34 cellular contexts compared by ENCODE assay signal in genomic region chr4:126466848-126467247, GRCh38.
"Had no signal": no experiment of that assay in that cellular context is flagged by ENCODE, and none has a peak within 500 bp of the region (broad histone marks: within the 10 kb centered on the region; RNA-seq: fewer than 3 reads in every experiment).

No MANE protein-coding gene starts in this region.

- H3K4me3 ChIP-seq: adrenal gland, body of pancreas, cardiac muscle cell had no signal

- H3K4me1 Mint-ChIP-seq: activated B cell treated with CpG ODN at 0.5 μM for 24 hours; activated CD4-positive, alpha-beta T cell treated with anti-CD3 and anti-CD28 coated beads, Interleukin-2, amount 10 ng/mL, durations not matched to agents 24 days and 14 days; activated naive CD8-positive, alpha-beta T cell treated with anti-CD3 and anti-CD28 coated beads for 36 hours; activated T-helper 17 cell treated with anti-CD3 and anti-CD28 coated beads, Interleukin-2, amount 50 U/mL, for 72 hours; central memory CD8-positive, alpha-beta T cell had no signal

- H3K36me3 ChIP-seq: adrenal gland, cardiac muscle cell had no signal

- H3K27ac Mint-ChIP-seq: activated B cell treated with CpG ODN at 0.5 μM for 24 hours; activated CD4-positive, alpha-beta memory T cell treated with anti-CD3 and anti-CD28 coated beads for 36 hours; activated CD4-positive, alpha-beta T cell treated with anti-CD3 and anti-CD28 coated beads, Interleukin-2, amount 10 ng/mL, durations not matched to agents 24 days and 14 days; activated CD8-positive, alpha-beta T cell treated with anti-CD3 and anti-CD28 coated beads for 36 hours; activated naive CD4-positive, alpha-beta T cell treated with anti-CD3 and anti-CD28 coated beads for 36 hours; activated naive CD4-positive, alpha-beta T cell treated with anti-CD3 and anti-CD28 coated beads, Interleukin-2, amount 50 U/mL, for 72 hours; activated naive CD8-positive, alpha-beta T cell treated with anti-CD3 and anti-CD28 coated beads for 36 hours; activated T-cell treated with anti-CD3 and anti-CD28 coated beads, Interleukin-2, amount 50 U/mL, for 24 hours; activated T-helper 1 cell treated with anti-CD3 and anti-CD28 coated beads, Interleukin-12 subunit alpha, Interleukin-12 subunit beta, Interleukin-2, Interleukin-4 antibody, amounts not matched to agents 30 ng/mL and 10 ng/mL and 1 ng/mL, durations not matched to agents 14 hours and 24 hours and 36 hours; activated T-helper 17 cell treated with anti-CD3 and anti-CD28 coated beads, Interleukin-2, amount 50 U/mL, for 72 hours; T-helper 1 cell treated with Interleukin-12 subunit alpha and Interleukin-12 subunit beta and Interleukin-4 antibody, amounts not matched to agents 30 μg/mL and 1 μg/mL, for 36 hours; T-helper 2 cell treated with Interferon-gamma antibody and Interleukin-4, amounts not matched to agents 5 μg/mL and 100 μg/mL, for 36 hours had no signal

- DNase-seq: activated B cell treated with CpG ODN at 0.5 μM for 24 hours; activated CD4-positive, alpha-beta memory T cell treated with anti-CD3 and anti-CD28 coated beads for 36 hours; activated CD4-positive, alpha-beta T cell treated with anti-CD3 and anti-CD28 coated beads for 4 hours; activated CD4-positive, alpha-beta T cell treated with anti-CD3 and anti-CD28 coated beads, Interleukin-2, amount 10 ng/mL, durations not matched to agents 24 days and 14 days; activated CD4-positive, alpha-beta T cell treated with anti-CD3 and anti-CD28 coated beads, Interleukin-2, amount 50 U/mL, for 1 hour; activated CD4-positive, alpha-beta T cell treated with anti-CD3 and anti-CD28 coated beads, Interleukin-2, amount 50 U/mL, for 4 hours; activated CD4-positive, CD25-positive, alpha-beta regulatory T cell treated with anti-CD3 and anti-CD28 coated beads, Interleukin-2, amount 50 U/mL, for 72 hours; activated CD8-positive, alpha-beta memory T cell treated with anti-CD3 and anti-CD28 coated beads, Interleukin-2, amount 50 U/mL, for 4 hours; activated CD8-positive, alpha-beta T cell treated with anti-CD3 and anti-CD28 coated beads for 36 hours; activated effector memory CD4-positive, alpha-beta T cell treated with anti-CD3 and anti-CD28 coated beads, Interleukin-2, amount 50 U/mL, for 16 hours; activated gamma-delta T cell treated with Interleukin-2 at 50 U/mL for 16 hours; activated naive CD4-positive, alpha-beta T cell; activated naive CD4-positive, alpha-beta T cell treated with anti-CD3 and anti-CD28 coated beads for 36 hours; activated naive CD4-positive, alpha-beta T cell treated with anti-CD3 and anti-CD28 coated beads, Interleukin-2, amount 50 U/mL, for 16 hours; activated naive CD8-positive, alpha-beta T cell treated with anti-CD3 and anti-CD28 coated beads for 36 hours; activated T-cell treated with anti-CD3 and anti-CD28 coated beads, Interleukin-2, amount 50 U/mL, for 24 hours; activated T-cell treated with anti-CD3 and anti-CD28 coated beads, Interleukin-2, amount 50 U/mL, for 48 hours; adrenal gland; amniotic stem cell; aorta; body of pancreas; caudate nucleus; cerebellar nuclear complex; T-helper 1 cell; T-helper 2 cell; T-helper 9 cell had no signal

- H3K27me3 Mint-ChIP-seq: activated B cell treated with CpG ODN at 0.5 μM for 24 hours; activated CD4-positive, alpha-beta memory T cell treated with anti-CD3 and anti-CD28 coated beads for 36 hours; activated CD4-positive, alpha-beta T cell treated with anti-CD3 and anti-CD28 coated beads, Interleukin-2, amount 10 ng/mL, durations not matched to agents 24 days and 14 days; activated CD8-positive, alpha-beta T cell treated with anti-CD3 and anti-CD28 coated beads for 36 hours; activated naive CD8-positive, alpha-beta T cell treated with anti-CD3 and anti-CD28 coated beads for 36 hours; activated T-cell treated with anti-CD3 and anti-CD28 coated beads, Interleukin-2, amount 50 U/mL, for 24 hours; activated T-helper 17 cell treated with anti-CD3 and anti-CD28 coated beads, Interleukin-2, amount 50 U/mL, for 72 hours; central memory CD8-positive, alpha-beta T cell had no signal

- H3K27me3 ChIP-seq: adrenal gland, body of pancreas, cardiac muscle cell had no signal

- ATAC-seq: activated CD8-positive, alpha-beta T cell treated with anti-CD3 and anti-CD28 coated beads for 36 hours; activated naive CD4-positive, alpha-beta T cell treated with anti-CD3 and anti-CD28 coated beads, Interleukin-2, amount 50 U/mL, for 72 hours; activated T-helper 17 cell treated with anti-CD3 and anti-CD28 coated beads, Interleukin-2, amount 50 U/mL, for 72 hours; body of pancreas had no signal

- H3K27ac ChIP-seq: adrenal gland, body of pancreas, cardiac muscle cell, VCaP had no signal

- H3K9me3 Mint-ChIP-seq: activated B cell treated with CpG ODN at 0.5 μM for 24 hours; activated CD4-positive, alpha-beta T cell treated with anti-CD3 and anti-CD28 coated beads, Interleukin-2, amount 10 ng/mL, durations not matched to agents 24 days and 14 days; activated CD8-positive, alpha-beta T cell treated with anti-CD3 and anti-CD28 coated beads for 36 hours; activated T-helper 1 cell treated with anti-CD3 and anti-CD28 coated beads, Interleukin-12 subunit alpha, Interleukin-12 subunit beta, Interleukin-2, Interleukin-4 antibody, amounts not matched to agents 30 ng/mL and 10 ng/mL and 1 ng/mL, durations not matched to agents 14 hours and 24 hours and 36 hours had no signal

- H3K4me1 ChIP-seq: adrenal gland, body of pancreas had no signal

- H3K9me3 ChIP-seq: adrenal gland, body of pancreas had no signal

- H3K36me3 Mint-ChIP-seq: activated CD4-positive, alpha-beta memory T cell treated with anti-CD3 and anti-CD28 coated beads for 36 hours; activated naive CD4-positive, alpha-beta T cell treated with anti-CD3 and anti-CD28 coated beads, Interleukin-2, amount 50 U/mL, for 72 hours; activated naive CD8-positive, alpha-beta T cell treated with anti-CD3 and anti-CD28 coated beads for 36 hours had no signal

- H3K4me3 Mint-ChIP-seq: activated B cell treated with CpG ODN at 0.5 μM for 24 hours; activated CD4-positive, alpha-beta memory T cell treated with anti-CD3 and anti-CD28 coated beads for 36 hours; activated CD4-positive, alpha-beta T cell treated with anti-CD3 and anti-CD28 coated beads, Interleukin-2, amount 10 ng/mL, durations not matched to agents 24 days and 14 days; activated CD8-positive, alpha-beta T cell treated with anti-CD3 and anti-CD28 coated beads for 36 hours; activated naive CD4-positive, alpha-beta T cell treated with anti-CD3 and anti-CD28 coated beads for 36 hours; activated naive CD8-positive, alpha-beta T cell treated with anti-CD3 and anti-CD28 coated beads for 36 hours; activated T-cell treated with anti-CD3 and anti-CD28 coated beads, Interleukin-2, amount 50 U/mL, for 24 hours; activated T-helper 1 cell treated with anti-CD3 and anti-CD28 coated beads, Interleukin-12 subunit alpha, Interleukin-12 subunit beta, Interleukin-2, Interleukin-4 antibody, amounts not matched to agents 30 ng/mL and 10 ng/mL and 1 ng/mL, durations not matched to agents 14 hours and 24 hours and 36 hours; activated T-helper 17 cell treated with anti-CD3 and anti-CD28 coated beads, Interleukin-2, amount 50 U/mL, for 72 hours; central memory CD8-positive, alpha-beta T cell; T-helper 1 cell treated with Interleukin-12 subunit alpha and Interleukin-12 subunit beta and Interleukin-4 antibody, amounts not matched to agents 30 μg/mL and 1 μg/mL, for 36 hours; T-helper 2 cell treated with Interferon-gamma antibody and Interleukin-4, amounts not matched to agents 5 μg/mL and 100 μg/mL, for 36 hours had no signal
